In genomic region chr9:4984571-4985375, GRCh38 we compare ENCODE assay signal across 8 cellular contexts. TPM values are rescaled to one million over a fixed set of nuclear protein-coding genes. Genes with fewer than 3 reads are reported as not detected.
DNase-seq lines count a peak whose midpoint lies in the region; ATAC-seq and TF ChIP-seq lines count a peak whose summit lies in the region.

TSS of gene JAK2 (plus strand) at chr9:4985272. CDS start at chr9:5021988, 36,716 bp downstream.

- H3K4me1 ChIP-seq in KMS-11 (ENCODE audit: low read depth, poor library complexity, severe bottlenecking): peaks cover 29% of the 10 kb centered on the region
- H3K4me1 ChIP-seq in RWPE2 (ENCODE audit: insufficient read depth, poor library complexity, severe bottlenecking): peaks cover 11% of the 10 kb centered on the region
- H3K4me1 ChIP-seq in neural progenitor cell: peaks cover 14% of the 10 kb centered on the region

- no peaks in the 10 kb centered on the region for H3K36me3 ChIP-seq in KMS-11 (ENCODE audit: insufficient read depth)
- no peaks in the 10 kb centered on the region for H3K36me3 ChIP-seq in RWPE2 (ENCODE audit: low read depth)
- H3K36me3 ChIP-seq in neural progenitor cell: no peaks in the 10 kb centered on the region

- H3K27me3 ChIP-seq in KMS-11 (ENCODE audit: insufficient read depth, low read depth) (no peaks in the 10 kb centered on the region), RWPE2 (ENCODE audit: insufficient read depth, poor library complexity, severe bottlenecking) (no peaks in the 10 kb centered on the region), neural progenitor cell (peaks cover 36% of the 10 kb centered on the region)

- peak within 1 kb of the TSS; percentile 90 for H3K27ac Mint-ChIP-seq in neural progenitor cell

- no peaks in the 10 kb centered on the region for H3K9me3 ChIP-seq in RWPE2 (ENCODE audit: severe bottlenecking)
- H3K9me3 ChIP-seq in neural progenitor cell (ENCODE audit: low read depth): no peaks in the 10 kb centered on the region

- H3F3A ChIP-seq in neural progenitor cell (ENCODE audit: low read depth): peaks cover 37% of the 10 kb centered on the region

- peaks cover 6% of the 10 kb centered on the region for H3K27me3 Mint-ChIP-seq in neural progenitor cell (ENCODE audit: insufficient read depth, low read depth)

- no peaks in the 10 kb centered on the region for H4K20me1 ChIP-seq in KMS-11 (ENCODE audit: insufficient read depth)
- no peaks in the 10 kb centered on the region for H4K20me1 ChIP-seq in neural progenitor cell (ENCODE audit: low read depth)

- H2AFZ ChIP-seq in KMS-11 (ENCODE audit: low read depth) (peak within 1 kb of the TSS; percentile 98), neural progenitor cell (replicated peaks) (peak within 1 kb of the TSS; percentile 95)

- peak within 1 kb of the TSS; percentile 90 for H3K4me2 ChIP-seq in KMS-11
- peak within 1 kb of the TSS; percentile 91 for H3K4me2 ChIP-seq in neural progenitor cell

- TF ChIP-seq CTCF in KMS-11 (conservative IDR thresholded peaks at IDR 0.05; ENCODE audit: low read depth, low read length) (0 out of 2 replicates have a peak, but pooled peaks have one; percentile 6), RWPE2 (IDR thresholded peaks at IDR 0.05; ENCODE audit: poor library complexity, severe bottlenecking) (peak; percentile 66), neural progenitor cell (IDR thresholded peaks at IDR 0.05) (peak; percentile 56)

- DNase-seq in Daoy (ENCODE audit: low read depth): peak; percentile 98
- peak; percentile 92 for DNase-seq in RWPE2 (ENCODE audit: low spot score)
- DNase-seq in activated T-helper 9 cell treated with anti-CD3 and anti-CD28 coated beads, Interleukin-2, amount 50 U/mL, for 16 hours (ENCODE audit: low read depth): peak; percentile 71
- DNase-seq in fibroblast of the conjunctiva (ENCODE audit: low read depth): peak; percentile 91
- DNase-seq in neural progenitor cell (ENCODE audit: low spot score): peak; percentile 91
- peak; percentile 88 for DNase-seq in stromal cell of bone marrow (ENCODE audit: low read depth)

- H3K9ac ChIP-seq in KMS-11 (peak within 1 kb of the TSS; percentile 88), neural progenitor cell (peak within 1 kb of the TSS; percentile 28)

- H3K4me3 Mint-ChIP-seq in neural progenitor cell: peak within 1 kb of the TSS; percentile 86

- peaks cover 15% of the 10 kb centered on the region for H3K4me1 Mint-ChIP-seq in neural progenitor cell

- no peaks in the 10 kb centered on the region for H3K36me3 Mint-ChIP-seq in neural progenitor cell

- H3K9me3 Mint-ChIP-seq in neural progenitor cell: no peaks in the 10 kb centered on the region

- H3K4me3 ChIP-seq in KMS-11 (IDR thresholded peaks at IDR 0.05; ENCODE audit: insufficient read depth, low read depth, low read length) (no peak within 1 kb of the TSS), RWPE2 (ENCODE audit: severe bottlenecking) (peak within 1 kb of the TSS; percentile 51), neural progenitor cell (peak within 1 kb of the TSS; percentile 82)

- H3K27ac ChIP-seq in KMS-11: peak within 1 kb of the TSS; percentile 94
- peak within 1 kb of the TSS; percentile 73 for H3K27ac ChIP-seq in RWPE2 (ENCODE audit: poor library complexity, severe bottlenecking)
- H3K27ac ChIP-seq in neural progenitor cell: peak within 1 kb of the TSS; percentile 49

- ATAC-seq in GM21737 (IDR thresholded peaks at IDR 0.05; ENCODE audit: unreplicated experiment) (peak; percentile 73), RWPE2 (ENCODE audit: low read depth) (peak; percentile 90)

- no peaks in the 10 kb centered on the region for H3K79me2 ChIP-seq in KMS-11 (ENCODE audit: insufficient read depth, low read depth)
- H3K79me2 ChIP-seq in neural progenitor cell (ENCODE audit: low read depth): no peaks in the 10 kb centered on the region

RNA-seq across cellular contexts. Expression of gene JAK2, which starts in this region (rescaled TPM):
- total RNA-seq in Daoy (2014; rRNA removed; shearing (Covaris generic)): 12.3 and 12.5 TPM in 2 replicates
- 3.2 and 3.9 TPM in 2 replicates for total RNA-seq in neural progenitor cell (ENCODE audit: low replicate concordance)

Comparison
In these comparisons a context has a peak if more than half of its experiments do, and no peak if none do; other contexts are left out.
1. CTCF ChIP-seq: peak in every context shown above with its lines; median percentile 66 in RWPE2; 56 in neural progenitor cell; 6 in KMS-11.